ENCODE assay signal across 18 cellular contexts in genomic region chr3:60133269-60133877, GRCh38.
"Had no signal": no experiment of that assay in that cellular context is flagged by ENCODE, and none has a peak within 500 bp of the region (broad histone marks: within the 10 kb centered on the region; RNA-seq: fewer than 3 reads in every experiment).

No MANE protein-coding gene starts in this region.

- DNase-seq: activated CD4-positive, alpha-beta T cell treated with anti-CD3 and anti-CD28 coated beads, Interleukin-2, amount 50 U/mL, for 1 hour; activated naive CD4-positive, alpha-beta T cell treated with anti-CD3 and anti-CD28 coated beads, Interleukin-2, amount 10 ng/mL, durations not matched to agents 7 days and 5 days; adrenal gland; endodermal cell; esophagus squamous epithelium; foreskin fibroblast; natural killer cell; nucleus accumbens; psoas muscle; sigmoid colon; stimulated activated CD4-positive, alpha-beta T cell treated with anti-CD3 and anti-CD28 coated beads, Interleukin-12 subunit alpha, Interleukin-12 subunit beta, amount 100 ng/mL, for 4 hours; upper lobe of right lung had no signal

- H3K27me3 Mint-ChIP-seq: dendritic cell treated with granulocyte-macrophage colony-stimulating factor and Interleukin-4, amounts not matched to agents 40 ng/mL and 50 ng/mL, for 4 days; stimulated activated naive CD8-positive, alpha-beta T cell treated with anti-CD3 and anti-CD28 coated beads, Interleukin-15, Interleukin-2, amounts not matched to agents 100 ng/mL and 50 ng/mL, for 24 hours had no signal

- ATAC-seq: left lobe of liver, natural killer cell, psoas muscle, upper lobe of right lung had no signal

- H3K36me3 Mint-ChIP-seq: memory B cell, natural killer cell had no signal

- H3K4me1 Mint-ChIP-seq: activated naive CD4-positive, alpha-beta T cell treated with anti-CD3 and anti-CD28 coated beads, Interleukin-2, amount 10 ng/mL, durations not matched to agents 7 days and 5 days; memory B cell had no signal

- H3K27ac Mint-ChIP-seq: activated naive CD4-positive, alpha-beta T cell treated with anti-CD3 and anti-CD28 coated beads, Interleukin-2, amount 10 ng/mL, durations not matched to agents 7 days and 5 days; activated T-helper 2 cell treated with anti-CD3 and anti-CD28 coated beads, Interferon-gamma antibody, Interleukin-2, Interleukin-4, amounts not matched to agents 10 μg/mL and 5 μg/mL and 100 μg/mL, durations not matched to agents 14 hours and 24 hours and 36 hours; dendritic cell treated with granulocyte-macrophage colony-stimulating factor and Interleukin-4, amounts not matched to agents 40 ng/mL and 50 ng/mL, for 4 days; endodermal cell; memory B cell; natural killer cell; stimulated activated naive CD8-positive, alpha-beta T cell treated with anti-CD3 and anti-CD28 coated beads, Interleukin-15, Interleukin-2, amounts not matched to agents 100 ng/mL and 50 ng/mL, for 24 hours; T-helper 1 cell treated with Interleukin-12 subunit alpha and Interleukin-12 subunit beta and Interleukin-4 antibody, amounts not matched to agents 30 μg/mL and 1 μg/mL, for 36 hours had no signal

- H3K4me3 Mint-ChIP-seq: activated naive CD4-positive, alpha-beta T cell treated with anti-CD3 and anti-CD28 coated beads, Interleukin-2, amount 10 ng/mL, durations not matched to agents 7 days and 5 days; dendritic cell treated with granulocyte-macrophage colony-stimulating factor and Interleukin-4, amounts not matched to agents 40 ng/mL and 50 ng/mL, for 4 days; endodermal cell; memory B cell; natural killer cell; stimulated activated naive CD8-positive, alpha-beta T cell treated with anti-CD3 and anti-CD28 coated beads, Interleukin-15, Interleukin-2, amounts not matched to agents 100 ng/mL and 50 ng/mL, for 24 hours; T-helper 1 cell treated with Interleukin-12 subunit alpha and Interleukin-12 subunit beta and Interleukin-4 antibody, amounts not matched to agents 30 μg/mL and 1 μg/mL, for 36 hours had no signal

- H3K9me3 Mint-ChIP-seq: dendritic cell treated with granulocyte-macrophage colony-stimulating factor and Interleukin-4, amounts not matched to agents 40 ng/mL and 50 ng/mL, for 4 days; endodermal cell; memory B cell; natural killer cell; stimulated activated naive CD8-positive, alpha-beta T cell treated with anti-CD3 and anti-CD28 coated beads, Interleukin-15, Interleukin-2, amounts not matched to agents 100 ng/mL and 50 ng/mL, for 24 hours had no signal
